8 cellular contexts compared by ENCODE assay signal in genomic region chr6:26025047-26025893, GRCh38.
DNase-seq lines count a peak whose midpoint lies in the region; ATAC-seq and TF ChIP-seq lines count a peak whose summit lies in the region.

No MANE protein-coding gene starts in this region.

- peaks cover 80% of the 10 kb centered on the region for H3K4me1 Mint-ChIP-seq in activated CD4-positive, alpha-beta memory T cell treated with anti-CD3 and anti-CD28 coated beads, Interleukin-2, amount 10 ng/mL, durations not matched to agents 7 days and 5 days
- peaks cover 42% of the 10 kb centered on the region for H3K4me1 Mint-ChIP-seq in stimulated activated effector memory CD8-positive, alpha-beta T cell treated with anti-CD3 and anti-CD28 coated beads, Interleukin-12 subunit alpha, Interleukin-12 subunit beta, amount 100 ng/mL, for 72 hours

- intact Hi-C loops in left ventricle myocardium inferior (cut with micrococcal nuclease): no loop called here

- peaks cover 49% of the 10 kb centered on the region for H3K4me1 ChIP-seq in left ventricle myocardium inferior

- no peak for TF ChIP-seq CTCF in left ventricle myocardium inferior (IDR thresholded peaks at IDR 0.05; ENCODE audit: borderline replicate concordance)

- H3K36me3 ChIP-seq in left ventricle myocardium inferior: no peaks in the 10 kb centered on the region

- POLR2A ChIA-PET in activated CD4-positive, alpha-beta memory T cell treated with anti-CD3 and anti-CD28 coated beads, Interleukin-2, amount 10 ng/mL, durations not matched to agents 7 days and 5 days (lab: Charles Lee): interaction anchor here (0.7 to 22.9 kb wide), 36 partner anchors 5 to 1868 kb away, joined by 3 to 2531 read pairs (median 13); partner anchors contain the start of gene TRIM38

- peak overlapping the region; percentile 73 for H3K4me3 ChIP-seq in left ventricle myocardium inferior

- H3K27me3 ChIP-seq in left ventricle myocardium inferior (ENCODE audit: low read depth): no peaks in the 10 kb centered on the region

- no peak for ATAC-seq in stimulated activated effector memory CD8-positive, alpha-beta T cell treated with anti-CD3 and anti-CD28 coated beads, Interleukin-12 subunit alpha, Interleukin-12 subunit beta, amount 100 ng/mL, for 72 hours
- ATAC-seq in GM21447 (IDR thresholded peaks at IDR 0.05; ENCODE audit: unreplicated experiment) (no peak), HG02840 (IDR thresholded peaks at IDR 0.05; ENCODE audit: low FRiP score, unreplicated experiment) (no peak)

- CTCF ChIA-PET in activated CD4-positive, alpha-beta memory T cell treated with anti-CD3 and anti-CD28 coated beads, Interleukin-2, amount 10 ng/mL, durations not matched to agents 7 days and 5 days (lab: Charles Lee): interaction anchor here (1.0 to 3.7 kb wide), 17 partner anchors 8 to 1871 kb away, joined by 3 to 36 read pairs (median 5); partner anchors contain the start of gene TRIM38

- peaks cover 2% of the 10 kb centered on the region for H3K27me3 Mint-ChIP-seq in activated CD4-positive, alpha-beta memory T cell treated with anti-CD3 and anti-CD28 coated beads, Interleukin-2, amount 10 ng/mL, durations not matched to agents 7 days and 5 days

- peak overlapping the region; percentile 75 for H3K4me3 Mint-ChIP-seq in activated CD4-positive, alpha-beta memory T cell treated with anti-CD3 and anti-CD28 coated beads, Interleukin-2, amount 10 ng/mL, durations not matched to agents 7 days and 5 days
- H3K4me3 Mint-ChIP-seq in stimulated activated effector memory CD8-positive, alpha-beta T cell treated with anti-CD3 and anti-CD28 coated beads, Interleukin-12 subunit alpha, Interleukin-12 subunit beta, amount 100 ng/mL, for 72 hours: peak overlapping the region; percentile 75

- DNase-seq in NCI-H748 (lab: John Stamatoyannopoulos, UW; ENCODE audit: unreplicated experiment) (peak; percentile 21), NCI-H748 treated with DMSO at 0.1 percent for 48 hours (lab: John Stamatoyannopoulos, UW) (no peak), left ventricle myocardium inferior (no peak)
- DNase-seq in activated CD4-positive, alpha-beta memory T cell treated with anti-CD3 and anti-CD28 coated beads, Interleukin-2, amount 10 ng/mL, durations not matched to agents 7 days and 5 days: no peak
- DNase-seq in stimulated activated effector memory CD8-positive, alpha-beta T cell treated with anti-CD3 and anti-CD28 coated beads, Interleukin-12 subunit alpha, Interleukin-12 subunit beta, amount 100 ng/mL, for 72 hours (ENCODE audit: low spot score in 2 of 2): no peak
- no peak for DNase-seq in stimulated activated CD4-positive, alpha-beta T cell treated with anti-CD3 and anti-CD28 coated beads, Interleukin-4, amount 100 ng/mL, for 24 hours

- H3K27ac Mint-ChIP-seq in activated CD4-positive, alpha-beta memory T cell treated with anti-CD3 and anti-CD28 coated beads, Interleukin-2, amount 10 ng/mL, durations not matched to agents 7 days and 5 days: peak overlapping the region; percentile 100
- peak overlapping the region; percentile 97 for H3K27ac Mint-ChIP-seq in stimulated activated effector memory CD8-positive, alpha-beta T cell treated with anti-CD3 and anti-CD28 coated beads, Interleukin-12 subunit alpha, Interleukin-12 subunit beta, amount 100 ng/mL, for 72 hours

- peaks cover 2% of the 10 kb centered on the region for H3K36me3 Mint-ChIP-seq in activated CD4-positive, alpha-beta memory T cell treated with anti-CD3 and anti-CD28 coated beads, Interleukin-2, amount 10 ng/mL, durations not matched to agents 7 days and 5 days (ENCODE audit: low read depth)
- H3K36me3 Mint-ChIP-seq in stimulated activated effector memory CD8-positive, alpha-beta T cell treated with anti-CD3 and anti-CD28 coated beads, Interleukin-12 subunit alpha, Interleukin-12 subunit beta, amount 100 ng/mL, for 72 hours: peaks cover 38% of the 10 kb centered on the region

- no peaks in the 10 kb centered on the region for H3K9me3 Mint-ChIP-seq in activated CD4-positive, alpha-beta memory T cell treated with anti-CD3 and anti-CD28 coated beads, Interleukin-2, amount 10 ng/mL, durations not matched to agents 7 days and 5 days
- no peaks in the 10 kb centered on the region for H3K9me3 Mint-ChIP-seq in stimulated activated effector memory CD8-positive, alpha-beta T cell treated with anti-CD3 and anti-CD28 coated beads, Interleukin-12 subunit alpha, Interleukin-12 subunit beta, amount 100 ng/mL, for 72 hours

- no peaks in the 10 kb centered on the region for H3K9me3 ChIP-seq in left ventricle myocardium inferior (replicated peaks)

- H3K27ac ChIP-seq in left ventricle myocardium inferior (replicated peaks): peak overlapping the region; percentile 93
